ENCODE assay signal across 1 cellular context in genomic region chr9:130022566-130023146, GRCh38.
TF ChIP-seq lines count a peak whose summit lies in the region.

No MANE protein-coding gene starts in this region.

TF ChIP-seq in GM12878, 131 proteins besides CTCF, POLR2A, EP300 and RAD21 (continues in another document):
- TF ChIP-seq BACH1 (IDR thresholded peaks at IDR 0.05; ENCODE audit: borderline replicate concordance) = peak; percentile 61; the same call in 1 of the 2 replicates
- TF ChIP-seq SKIL (IDR thresholded peaks at IDR 0.05; ENCODE audit: low read depth, poor library complexity, severe bottlenecking) = peak; percentile 17
- peak; percentile 22; the same call in 1 of the 2 replicates for TF ChIP-seq ZNF687 (IDR thresholded peaks at IDR 0.05)
- no peak for TF ChIP-seq RELA (IDR thresholded peaks at IDR 0.05; ENCODE audit: borderline replicate concordance, partially characterized antibody)
- TF ChIP-seq NBN (IDR thresholded peaks at IDR 0.05) = peak; percentile 71; the same call in 1 of the 2 replicates
- TF ChIP-seq TBL1XR1 (IDR thresholded peaks at IDR 0.05; ENCODE audit: low read depth, low read length) = no peak
- TF ChIP-seq MYB (IDR thresholded peaks at IDR 0.05; ENCODE audit: borderline replicate concordance, low read depth, low read length) = no peak
- TF ChIP-seq MXI1 (IDR thresholded peaks at IDR 0.05; ENCODE audit: low read depth, low read length) = no peak
- peak; percentile 69; the same call in 1 of the 2 replicates for TF ChIP-seq WRNIP1 (IDR thresholded peaks at IDR 0.05; ENCODE audit: borderline replicate concordance, low read depth, low read length)
- peak; percentile 32; the same call in 1 of the 2 replicates for TF ChIP-seq RB1 (IDR thresholded peaks at IDR 0.05; ENCODE audit: borderline replicate concordance)
- TF ChIP-seq GABPA (IDR thresholded peaks at IDR 0.05; ENCODE audit: low read depth) = no peak
- no peak for TF ChIP-seq ZBTB40 (IDR thresholded peaks at IDR 0.05; ENCODE audit: borderline replicate concordance)
- TF ChIP-seq ESRRA (IDR thresholded peaks at IDR 0.05; ENCODE audit: low read length) = no peak
- no peak for TF ChIP-seq ZBTB33 (IDR thresholded peaks at IDR 0.05)
- TF ChIP-seq SIN3A (IDR thresholded peaks at IDR 0.05; ENCODE audit: low read depth, low read length) = no peak
- peak; percentile 47; the same call in 1 of the 2 replicates for TF ChIP-seq SMARCA5 (IDR thresholded peaks at IDR 0.05)
- no peak for TF ChIP-seq ZBTB4 (CRISPR knock-in tag; IDR thresholded peaks at IDR 0.05)
- no peak for TF ChIP-seq NR2F1 (conservative IDR thresholded peaks at IDR 0.05)
- 0 out of 2 replicates have a peak, but pooled peaks have one; percentile 16 for TF ChIP-seq PKNOX1 (IDR thresholded peaks at IDR 0.05)
- TF ChIP-seq BCL3 (IDR thresholded peaks at IDR 0.05; ENCODE audit: borderline replicate concordance, insufficient read depth, low read depth, low read length, poor library complexity, severe bottlenecking) = no peak
- TF ChIP-seq E4F1 (IDR thresholded peaks at IDR 0.05; ENCODE audit: borderline replicate concordance, partially characterized antibody) = no peak
- no peak for TF ChIP-seq E2F8 (IDR thresholded peaks at IDR 0.05; ENCODE audit: low read depth, partially characterized antibody)
- peak; percentile 64 for TF ChIP-seq HDGF (IDR thresholded peaks at IDR 0.05)
- TF ChIP-seq ATF7 (IDR thresholded peaks at IDR 0.05; ENCODE audit: low read depth) = no peak
